ENCODE assay signal across 33 cellular contexts in the genomic region with DNA sequence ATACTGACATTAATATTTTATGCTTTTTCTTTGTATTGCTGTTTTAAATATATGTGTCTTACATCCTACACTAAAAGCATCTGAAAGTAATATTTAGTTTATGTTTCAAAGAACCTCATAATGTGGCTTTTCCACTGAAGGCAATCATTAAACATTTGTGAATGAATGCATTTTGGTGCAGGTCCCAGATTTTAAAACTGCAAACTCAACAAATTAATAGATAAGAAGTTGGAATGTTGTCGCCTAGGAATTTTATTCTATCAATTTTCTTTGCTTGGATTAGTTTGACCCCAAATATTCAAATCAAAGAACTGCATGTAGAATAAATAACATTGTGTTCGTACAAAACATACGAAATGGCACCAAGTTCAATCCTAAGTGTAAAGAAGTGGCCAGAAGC.
"Had no signal": no experiment of that assay in that cellular context is flagged by ENCODE, and none has a peak within 500 bp of the region (broad histone marks: within the 10 kb centered on the region; RNA-seq: fewer than 3 reads in every experiment).

No MANE protein-coding gene starts in this region.

- DNase-seq: Kasumi-1, MG63, NCI-H1048, NCI-H1092 treated with DMSO at 0.1 percent for 48 hours, NCI-H1105 treated with DMSO at 0.1 percent for 48 hours, NCI-H1417, NCI-H1436, NCI-H146, NCI-H1694, NCI-H187, NCI-H1930, NCI-H2029 treated with DMSO at 0.1 percent for 48 hours, NCI-H2081 treated with DMSO at 0.1 percent for 48 hours, NCI-H2107, NCI-H2171, NCI-H226, NCI-H446 treated with DMSO at 0.1 percent for 48 hours, NCI-H510A, NCI-H524, NCI-H526, NCI-H69, NCI-H748 treated with DMSO at 0.1 percent for 48 hours, NCI-H82, PC-9, SHP77, SIG-M5, SJCRH30, SK-N-SH, SW 1271 had no signal

- ATAC-seq: Panc1, Right ventricle myocardium inferior had no signal

- H3K9ac ChIP-seq: SK-N-SH had no signal

- H3K27me3 ChIP-seq: MG63, SJCRH30 had no signal

- H3K27ac ChIP-seq: PC-9, RWPE1, SJCRH30 had no signal

- H3K9me3 ChIP-seq: MG63, SJCRH30, SK-N-SH had no signal

- H3K4me2 ChIP-seq: PC-9, SK-N-SH had no signal

- H2AFZ ChIP-seq: PC-9 had no signal

- H3K4me1 ChIP-seq: SJCRH30 had no signal

- FAIRE-seq: RCC 7860 had no signal

- H3K4me3 ChIP-seq: MG63, PC-9, SJCRH30 had no signal
